Comparison of ENCODE assay signal across 14 cellular contexts in the genomic region with DNA sequence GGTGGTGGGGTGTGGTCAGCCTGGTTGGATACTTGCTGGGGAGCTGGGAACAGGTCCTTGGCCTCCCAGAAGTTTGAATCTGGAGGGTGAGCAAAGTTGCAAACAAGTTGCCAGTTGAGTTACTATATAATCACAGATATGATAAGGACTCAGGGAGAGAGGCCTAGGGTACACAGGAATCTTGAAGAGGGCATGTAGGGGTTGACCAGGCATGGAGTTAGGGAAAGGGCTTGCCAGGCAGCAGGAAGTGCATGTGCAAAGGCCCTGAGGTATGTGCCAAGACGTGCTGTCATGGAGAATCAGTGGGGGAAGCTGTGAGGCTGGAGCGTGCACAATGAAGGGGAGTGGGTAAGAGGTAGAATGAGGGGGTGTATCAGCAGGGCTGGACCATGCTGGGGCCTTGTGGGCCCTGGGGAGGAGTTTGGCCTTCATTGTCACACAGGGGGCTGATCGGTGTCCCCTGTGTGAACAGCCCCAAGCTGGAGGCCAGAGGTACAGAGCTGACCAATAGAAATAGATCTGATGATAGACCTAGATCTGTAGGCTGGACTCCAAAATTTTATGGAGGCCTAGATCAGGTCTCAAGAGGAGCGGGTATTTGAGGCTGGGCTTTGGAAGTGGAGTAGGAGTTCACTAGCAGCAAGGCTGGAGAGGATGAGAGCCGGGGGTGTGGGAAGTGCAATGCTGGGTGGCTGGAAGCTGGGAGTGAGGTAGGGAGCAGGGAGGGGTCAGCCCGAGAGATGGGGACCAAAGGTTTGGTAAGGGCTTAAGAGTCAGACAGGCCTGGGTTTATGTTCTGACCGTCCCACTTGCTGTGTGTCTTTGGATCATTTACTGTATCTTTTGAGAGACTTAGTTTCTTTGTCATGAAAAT. TPM values are rescaled to one million over a fixed set of nuclear protein-coding genes. Genes with fewer than 3 reads are reported as not detected.
DNase-seq lines count a peak whose midpoint lies in the region; ATAC-seq, FAIRE-seq and TF ChIP-seq lines count a peak whose summit lies in the region.
"Had no signal": no experiment of that assay in that cellular context is flagged by ENCODE, and none has a peak within 500 bp of the region (broad histone marks: within the 10 kb centered on the region; RNA-seq: fewer than 3 reads in every experiment).

No MANE protein-coding gene starts in this region.

- no peaks in the 10 kb centered on the region for H3K27me3 Mint-ChIP-seq in WTC11 (ENCODE audit: low read depth)
- H3K27me3 Mint-ChIP-seq: stimulated activated naive CD8-positive, alpha-beta T cell treated with anti-CD3 and anti-CD28 coated beads, Interleukin-15, Interleukin-2, amounts not matched to agents 100 ng/mL and 50 ng/mL, for 24 hours had no signal

- TF ChIP-seq POLR2A in GM12892 (IDR thresholded peaks at IDR 0.05; ENCODE audit: low read depth, low read length): no peak
- no peak for TF ChIP-seq POLR2A in suprapubic skin (IDR thresholded peaks at IDR 0.05)

- peak; percentile 78 for FAIRE-seq in GM12892 (lab: Jason Lieb, UNC)
- FAIRE-seq: H54 had no signal

- no peak overlapping the region for H3K4me3 Mint-ChIP-seq in WTC11

- POLR2A ChIA-PET in WTC11 (lab: Charles Lee): no interaction called here

- WGBS in suprapubic skin: 87% methylated on average over 7 of the region's 7 CpGs

- intact Hi-C loops in left lung (cut with DNase I): no loop called here

- H3K36me3 Mint-ChIP-seq in WTC11: 0 out of 2 replicates have a peak, but pooled peaks cover 3% of the 10 kb centered on the region

- CTCF ChIA-PET in WTC11 (lab: Charles Lee): interaction anchor here (0.5 to 1.2 kb wide), 3 partner anchors 153 to 170 kb away, joined by 3 read pairs; partner anchors contain the start of genes MROH8 and RPN2

- TF ChIP-seq CTCF in WTC11 (IDR thresholded peaks at IDR 0.05) (no peak), left lung (IDR thresholded peaks at IDR 0.05) (no peak), suprapubic skin (IDR thresholded peaks at IDR 0.05) (no peak)

- H3K27ac Mint-ChIP-seq in WTC11: peak overlapping the region; percentile 53
- H3K27ac Mint-ChIP-seq: stimulated activated naive CD8-positive, alpha-beta T cell treated with anti-CD3 and anti-CD28 coated beads, Interleukin-15, Interleukin-2, amounts not matched to agents 100 ng/mL and 50 ng/mL, for 24 hours had no signal

- H3K36me3 ChIP-seq in left lung (no peaks in the 10 kb centered on the region), suprapubic skin (no peaks in the 10 kb centered on the region), SJCRH30 (no peaks in the 10 kb centered on the region)

- no peaks in the 10 kb centered on the region for H3K9me3 Mint-ChIP-seq in WTC11
- H3K9me3 Mint-ChIP-seq: stimulated activated naive CD8-positive, alpha-beta T cell treated with anti-CD3 and anti-CD28 coated beads, Interleukin-15, Interleukin-2, amounts not matched to agents 100 ng/mL and 50 ng/mL, for 24 hours had no signal

- H3K27ac ChIP-seq in left lung: peak overlapping the region in 1 of 2 donors; percentile 57
- no peak overlapping the region for H3K27ac ChIP-seq in suprapubic skin
- H3K27ac ChIP-seq in SJCRH30: no peak overlapping the region

- peaks cover 35% of the 10 kb centered on the region for H3K4me1 Mint-ChIP-seq in WTC11

- TF ChIP-seq EP300 in suprapubic skin (IDR thresholded peaks at IDR 0.05): no peak

- peaks cover 0 to 30% of the 10 kb centered on the region in 2 donors for H3K27me3 ChIP-seq in left lung
- H3K27me3 ChIP-seq in suprapubic skin: no peaks in the 10 kb centered on the region
- no peaks in the 10 kb centered on the region; the same call in 1 of the 2 replicates for H3K27me3 ChIP-seq in SJCRH30

- ATAC-seq in WTC11: no peak
- ATAC-seq in left lung: no peak

- no peaks in the 10 kb centered on the region for H3K9me3 ChIP-seq in left lung
- H3K9me3 ChIP-seq in suprapubic skin: no peaks in the 10 kb centered on the region
- H3K9me3 ChIP-seq in SJCRH30 (replicated peaks): no peaks in the 10 kb centered on the region

- H3K4me3 ChIP-seq in left lung (no peak overlapping the region), suprapubic skin (no peak overlapping the region), SJCRH30 (no peak overlapping the region)

- DNase-seq in GM12892 (ENCODE audit: insufficient read length) (peak; percentile 22), WTC11 (ENCODE audit: low spot score) (no peak), left lung (peak; percentile 33 to 41), suprapubic skin (ENCODE audit: low spot score in 2 of 2) (peak; percentile 48 to 53), NCI-H146 treated with DMSO at 0.1 percent for 48 hours (lab: John Stamatoyannopoulos, UW; ENCODE audit: unreplicated experiment) (no peak), SHP77 treated with DMSO at 0.1 percent for 48 hours (lab: John Stamatoyannopoulos, UW) (no peak), SJCRH30 (no peak)
- DNase-seq: activated CD4-positive, CD25-positive, alpha-beta regulatory T cell; DMS 273 treated with DMSO at 0.1 percent for 48 hours; hippocampal formation; NCI-H1694; NCI-H774 had no signal

- H3K4me1 ChIP-seq in left lung (peaks cover 16 to 49% of the 10 kb centered on the region in 2 donors), suprapubic skin (peaks cover 40% of the 10 kb centered on the region), SJCRH30 (no peaks in the 10 kb centered on the region; the same call in 1 of the 2 replicates)

TF ChIP-seq in WTC11, 78 proteins besides CTCF, POLR2A, EP300 and RAD21 (continues in another document):
- TF ChIP-seq, protein P1, sequence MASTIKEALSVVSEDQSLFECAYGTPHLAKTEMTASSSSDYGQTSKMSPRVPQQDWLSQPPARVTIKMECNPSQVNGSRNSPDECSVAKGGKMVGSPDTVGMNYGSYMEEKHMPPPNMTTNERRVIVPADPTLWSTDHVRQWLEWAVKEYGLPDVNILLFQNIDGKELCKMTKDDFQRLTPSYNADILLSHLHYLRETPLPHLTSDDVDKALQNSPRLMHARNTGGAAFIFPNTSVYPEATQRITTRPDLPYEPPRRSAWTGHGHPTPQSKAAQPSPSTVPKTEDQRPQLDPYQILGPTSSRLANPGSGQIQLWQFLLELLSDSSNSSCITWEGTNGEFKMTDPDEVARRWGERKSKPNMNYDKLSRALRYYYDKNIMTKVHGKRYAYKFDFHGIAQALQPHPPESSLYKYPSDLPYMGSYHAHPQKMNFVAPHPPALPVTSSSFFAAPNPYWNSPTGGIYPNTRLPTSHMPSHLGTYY (CRISPR knock-in tag; IDR thresholded peaks at IDR 0.05): no peak
- TF ChIP-seq FOXP4 (CRISPR knock-in tag; IDR thresholded peaks at IDR 0.05) (no peak), GRHL2 (CRISPR knock-in tag; IDR thresholded peaks at IDR 0.05; ENCODE audit: insufficient replicate concordance, severe bottlenecking) (no peak)
- TF ChIP-seq, protein P2, sequence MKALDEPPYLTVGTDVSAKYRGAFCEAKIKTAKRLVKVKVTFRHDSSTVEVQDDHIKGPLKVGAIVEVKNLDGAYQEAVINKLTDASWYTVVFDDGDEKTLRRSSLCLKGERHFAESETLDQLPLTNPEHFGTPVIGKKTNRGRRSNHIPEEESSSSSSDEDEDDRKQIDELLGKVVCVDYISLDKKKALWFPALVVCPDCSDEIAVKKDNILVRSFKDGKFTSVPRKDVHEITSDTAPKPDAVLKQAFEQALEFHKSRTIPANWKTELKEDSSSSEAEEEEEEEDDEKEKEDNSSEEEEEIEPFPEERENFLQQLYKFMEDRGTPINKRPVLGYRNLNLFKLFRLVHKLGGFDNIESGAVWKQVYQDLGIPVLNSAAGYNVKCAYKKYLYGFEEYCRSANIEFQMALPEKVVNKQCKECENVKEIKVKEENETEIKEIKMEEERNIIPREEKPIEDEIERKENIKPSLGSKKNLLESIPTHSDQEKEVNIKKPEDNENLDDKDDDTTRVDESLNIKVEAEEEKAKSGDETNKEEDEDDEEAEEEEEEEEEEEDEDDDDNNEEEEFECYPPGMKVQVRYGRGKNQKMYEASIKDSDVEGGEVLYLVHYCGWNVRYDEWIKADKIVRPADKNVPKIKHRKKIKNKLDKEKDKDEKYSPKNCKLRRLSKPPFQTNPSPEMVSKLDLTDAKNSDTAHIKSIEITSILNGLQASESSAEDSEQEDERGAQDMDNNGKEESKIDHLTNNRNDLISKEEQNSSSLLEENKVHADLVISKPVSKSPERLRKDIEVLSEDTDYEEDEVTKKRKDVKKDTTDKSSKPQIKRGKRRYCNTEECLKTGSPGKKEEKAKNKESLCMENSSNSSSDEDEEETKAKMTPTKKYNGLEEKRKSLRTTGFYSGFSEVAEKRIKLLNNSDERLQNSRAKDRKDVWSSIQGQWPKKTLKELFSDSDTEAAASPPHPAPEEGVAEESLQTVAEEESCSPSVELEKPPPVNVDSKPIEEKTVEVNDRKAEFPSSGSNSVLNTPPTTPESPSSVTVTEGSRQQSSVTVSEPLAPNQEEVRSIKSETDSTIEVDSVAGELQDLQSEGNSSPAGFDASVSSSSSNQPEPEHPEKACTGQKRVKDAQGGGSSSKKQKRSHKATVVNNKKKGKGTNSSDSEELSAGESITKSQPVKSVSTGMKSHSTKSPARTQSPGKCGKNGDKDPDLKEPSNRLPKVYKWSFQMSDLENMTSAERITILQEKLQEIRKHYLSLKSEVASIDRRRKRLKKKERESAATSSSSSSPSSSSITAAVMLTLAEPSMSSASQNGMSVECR (CRISPR knock-in tag; IDR thresholded peaks at IDR 0.05; ENCODE audit: borderline replicate concordance): no peak

RNA-seq across cellular contexts. Expression of gene SRC, which starts 2.9 kb away (rescaled TPM):
- polyA plus RNA-seq in GM12892 (2012; ENCODE audit: missing spikeins): 18.6 TPM
- total RNA-seq in WTC11 (2021) (27.4 to 33.3 TPM (median 30.4 TPM) in 3 replicates), left lung (10 to 100 TPM; 37.4 to 53.5 TPM), suprapubic skin (10 to 100 TPM; 18.8 to 39.5 (median 26.0) TPM)
- total RNA-seq in SJCRH30 (2014; rRNA removed; shearing (Covaris generic)): 14.9 and 15.4 TPM in 2 replicates

RNA-seq across cellular contexts. Expression of gene MANBAL, which starts 59.4 kb away (rescaled TPM):
- polyA plus RNA-seq in GM12892 (2012; ENCODE audit: missing spikeins): 26.6 TPM
- 41.7 to 48.6 TPM (median 48.5 TPM) in 3 replicates for total RNA-seq in WTC11 (2021)
- 10 to 100 TPM; 30.6 to 34.6 TPM for total RNA-seq in left lung
- 10 to 100 TPM; 15.4 to 32.3 (median 25.4) TPM for total RNA-seq in suprapubic skin
- total RNA-seq in SJCRH30 (2014; rRNA removed; shearing (Covaris generic)): 28.9 and 32.4 TPM in 2 replicates

Comparison
In these comparisons a context has a peak if more than half of its experiments do, and no peak if none do; other contexts are left out.
1. DNase-seq: peak in GM12892 (single experiment), left lung (2 of 2) and suprapubic skin (2 of 2); none in WTC11 (single experiment), NCI-H146 treated with DMSO at 0.1 percent for 48 hours (single experiment), SHP77 treated with DMSO at 0.1 percent for 48 hours (single experiment) and SJCRH30 (0 of 2).